Comparison of ENCODE assay signal across 8 cellular contexts in genomic region chrX:49166914-49167739, GRCh38. TPM values are rescaled to one million over a fixed set of nuclear protein-coding genes. Genes with fewer than 3 reads are reported as not detected.
DNase-seq lines count a peak whose midpoint lies in the region; ATAC-seq and TF ChIP-seq lines count a peak whose summit lies in the region.

No MANE protein-coding gene starts in this region.

- H3K9me2 ChIP-seq in HCT116 (ENCODE audit: insufficient read depth): no peaks in the 10 kb centered on the region

- H3K27ac Mint-ChIP-seq in CD4-positive, alpha-beta T cell: peak overlapping the region; percentile 86
- no peak overlapping the region for H3K27ac Mint-ChIP-seq in nephron progenitor cell

- TF ChIP-seq RAD21 in HCT116 (IDR thresholded peaks at IDR 0.05; ENCODE audit: low read depth): no peak

- CTCF ChIA-PET in CD4-positive, alpha-beta T cell (lab: Charles Lee): interaction anchor here (0.8 to 3.2 kb wide), 4 partner anchors 11 to 60 kb away, joined by 3 to 15 read pairs (median 6); no protein-coding TSS in a partner anchor
- CTCF ChIA-PET in HCT116 (lab: Charles Lee): interaction anchor here (0.9 to 2.6 kb wide), 6 partner anchors 11 to 26 kb away, joined by 3 to 20 read pairs (median 6); no protein-coding TSS in a partner anchor

- H3K36me3 ChIP-seq in HCT116 (ENCODE audit: control insufficient read depth in 1 of 2, insufficient read depth in 2 of 2, low read length in 2 of 2): no peaks in the 10 kb centered on the region
- no peaks in the 10 kb centered on the region for H3K36me3 ChIP-seq in OCI-LY3 (replicated peaks; ENCODE audit: low read depth, low read length)
- no peaks in the 10 kb centered on the region for H3K36me3 ChIP-seq in fibroblast of lung (ENCODE audit: control insufficient read depth, insufficient read depth, low read length)
- H3K36me3 ChIP-seq in upper lobe of left lung: no peaks in the 10 kb centered on the region

- ATAC-seq in CD4-positive, alpha-beta T cell (ENCODE audit: poor library complexity): peak; percentile 21
- ATAC-seq in HCT116 (peak; percentile 33), upper lobe of left lung (ENCODE audit: low FRiP score in 2 of 2) (peak; percentile 59 to 71)

- RAD21 ChIA-PET in HCT116 (lab: Charles Lee; ENCODE audit: low non-redundant PET in 1 of 2, low total read pairs in 2 of 2, uncharacterized antibody in 2 of 2, unreplicated experiment in 2 of 2): interaction anchor here in 1 of 2 experiments (1.0 kb wide), 1 partner anchor 481 kb away, joined by 4 read pairs; no protein-coding TSS in a partner anchor

- DNase-seq in CD4-positive, alpha-beta T cell: peak in 9 of 10 experiments; percentile 30 to 74 (median 51)
- DNase-seq in HCT116 (ENCODE audit: low read depth, low spot score): no peak
- DNase-seq in activated T-cell treated with anti-CD3 and anti-CD28 coated beads, Interleukin-2, amount 50 U/mL, for 48 hours: peak; percentile 76 to 78
- peak; percentile 85 for DNase-seq in fibroblast of lung (ENCODE audit: low read depth in 2 of 2)
- DNase-seq in nephron progenitor cell: no peak
- DNase-seq in upper lobe of left lung: peak; percentile 71 to 83
- no peak for DNase-seq in DMS114 treated with DMSO at 0.1 percent for 48 hours (lab: John Stamatoyannopoulos, UW; ENCODE audit: unreplicated experiment)

- peaks cover 4% of the 10 kb centered on the region; the same call in 1 of the 2 replicates for H3K79me2 ChIP-seq in HCT116 (ENCODE audit: insufficient read depth, low read length)
- no peaks in the 10 kb centered on the region for H3K79me2 ChIP-seq in OCI-LY3 (ENCODE audit: low read length)
- peaks cover under 1% of the 10 kb centered on the region for H3K79me2 ChIP-seq in fibroblast of lung (ENCODE audit: control insufficient read depth, insufficient read depth, low read length)

- peak; percentile 19 for TF ChIP-seq POLR2A in HCT116 (IDR thresholded peaks at IDR 0.05; ENCODE audit: borderline replicate concordance, extremely low read depth, insufficient read depth, insufficient read length)
- TF ChIP-seq POLR2A in upper lobe of left lung (IDR thresholded peaks at IDR 0.05): peak in 2 of 4 donors; percentile 23 to 59

- POLR2A ChIA-PET in CD4-positive, alpha-beta T cell (lab: Charles Lee): interaction anchor here (0.7 to 6.0 kb wide), 15 partner anchors 8 to 593 kb away, joined by 3 to 50 read pairs (median 4); partner anchors contain the start of genes GRIPAP1, OTUD5, PRAF2 and RBM3
- POLR2A ChIA-PET in HCT116 (lab: Charles Lee): interaction anchor here (1.1 to 3.0 kb wide), 6 partner anchors 9 to 23 kb away, joined by 3 to 21 read pairs (median 8); no protein-coding TSS in a partner anchor

- H4K20me1 ChIP-seq in HCT116 (ENCODE audit: insufficient read depth) (no peaks in the 10 kb centered on the region), OCI-LY3 (ENCODE audit: insufficient read depth, low read length) (no peaks in the 10 kb centered on the region), fibroblast of lung (ENCODE audit: control insufficient read depth, extremely low read depth, insufficient read depth, low read length) (no peaks in the 10 kb centered on the region)

- peaks cover 11 to 51% of the 10 kb centered on the region in 2 experiments for H3K4me1 ChIP-seq in HCT116 (ENCODE audit: control insufficient read depth in 1 of 2, insufficient read depth in 2 of 2, low read length in 2 of 2)
- H3K4me1 ChIP-seq in OCI-LY3 (ENCODE audit: low read length): peaks cover 27% of the 10 kb centered on the region
- peaks cover 3% of the 10 kb centered on the region for H3K4me1 ChIP-seq in fibroblast of lung (ENCODE audit: control insufficient read depth, extremely low read depth, insufficient read depth, low read length)
- peaks cover 6 to 26% (median 8%) of the 10 kb centered on the region in 4 donors for H3K4me1 ChIP-seq in upper lobe of left lung

- H3K4me3 Mint-ChIP-seq in CD4-positive, alpha-beta T cell: peak overlapping the region; percentile 80
- peak overlapping the region; percentile 77 for H3K4me3 Mint-ChIP-seq in nephron progenitor cell

- H3K4me3 ChIP-seq in HCT116 (replicated peaks in 1 of 2; ENCODE audit: low read depth in 1 of 2, low read length in 2 of 2) (peak overlapping the region; percentile 47 to 60), OCI-LY3 (ENCODE audit: low read length) (peak overlapping the region; percentile 70), fibroblast of lung (replicated peaks in 1 of 4; ENCODE audit: control extremely low read depth in 1 of 4, insufficient read depth in 1 of 4, low read depth in 3 of 4, low read length in 4 of 4) (peak overlapping the region; percentile 16 to 50 (median 46)), upper lobe of left lung (peak overlapping the region in 3 of 4 donors; percentile 27 to 45 (median 44))

- intact Hi-C loops in CD4-positive, alpha-beta T cell (cut with DNase I, micrococcal nuclease): no loop called here
- intact Hi-C loops in HCT116 (cut with micrococcal nuclease): loop anchor here (5.0 to 10.0 kb wide), 2 partner anchors 45 to 122 kb away; partner anchors contain the start of genes GPKOW and TFE3

- H2AFZ ChIP-seq in HCT116 (ENCODE audit: low read depth, low read length, poor library complexity, severe bottlenecking): no peak overlapping the region
- peak overlapping the region; percentile 14; the same call in 1 of the 2 replicates for H2AFZ ChIP-seq in OCI-LY3 (ENCODE audit: low read depth, low read length)
- peak overlapping the region; percentile 19 for H2AFZ ChIP-seq in fibroblast of lung (ENCODE audit: low read length)

- peak overlapping the region; percentile 89 for H3K4me2 ChIP-seq in HCT116 (ENCODE audit: low read length)
- H3K4me2 ChIP-seq in OCI-LY3 (ENCODE audit: low read length): peak overlapping the region; percentile 90
- peak overlapping the region; percentile 83 for H3K4me2 ChIP-seq in fibroblast of lung (ENCODE audit: extremely low read depth, insufficient read depth, low read length)

- H3K36me3 Mint-ChIP-seq in CD4-positive, alpha-beta T cell (ENCODE audit: low read depth): no peaks in the 10 kb centered on the region
- H3K36me3 Mint-ChIP-seq in nephron progenitor cell (ENCODE audit: low read depth): no peaks in the 10 kb centered on the region

- H3K9ac ChIP-seq in HCT116 (ENCODE audit: low read length) (peak overlapping the region; percentile 71), OCI-LY3 (ENCODE audit: low read length) (peak overlapping the region; percentile 56), fibroblast of lung (ENCODE audit: insufficient read depth, low read length) (peak overlapping the region; percentile 51)

- no peaks in the 10 kb centered on the region for H3K27me3 Mint-ChIP-seq in CD4-positive, alpha-beta T cell
- H3K27me3 Mint-ChIP-seq in nephron progenitor cell (ENCODE audit: low read depth, poor library complexity): peaks cover 65% of the 10 kb centered on the region

- no peaks in the 10 kb centered on the region for H3K27me3 ChIP-seq in CD4-positive, alpha-beta T cell (ENCODE audit: control insufficient read depth, insufficient read depth, low read length)
- H3K27me3 ChIP-seq in HCT116 (ENCODE audit: insufficient read depth, low read length): no peaks in the 10 kb centered on the region
- no peaks in the 10 kb centered on the region for H3K27me3 ChIP-seq in OCI-LY3 (ENCODE audit: low read depth, low read length)
- no peaks in the 10 kb centered on the region for H3K27me3 ChIP-seq in fibroblast of lung (ENCODE audit: control insufficient read depth, insufficient read depth, low read length)
- H3K27me3 ChIP-seq in upper lobe of left lung: peaks cover 0 to 5% (median 0%) of the 10 kb centered on the region in 4 donors

- WGBS in upper lobe of left lung, 2 donors: 0 to 47% methylated on average over 14 to 35 of the region's 35 CpGs

- peak overlapping the region; percentile 72 for H3K27ac ChIP-seq in CD4-positive, alpha-beta T cell (ENCODE audit: low read depth, low read length)
- peak overlapping the region; percentile 95 for H3K27ac ChIP-seq in HCT116 (ENCODE audit: low read depth, low read length)
- H3K27ac ChIP-seq in OCI-LY3 (ENCODE audit: low read length): peak overlapping the region; percentile 51
- H3K27ac ChIP-seq in fibroblast of lung (ENCODE audit: insufficient read depth, low read length): peak overlapping the region; percentile 86
- peak overlapping the region; percentile 88 to 93 (median 90) for H3K27ac ChIP-seq in upper lobe of left lung

- TSS peak; percentile 38 for BruUV-seq in HCT116 (replicated peaks; lab: Mats Ljungman, UMichigan)

- H3K4me1 Mint-ChIP-seq in CD4-positive, alpha-beta T cell (ENCODE audit: low read depth): peaks cover 32% of the 10 kb centered on the region
- peaks cover 18% of the 10 kb centered on the region for H3K4me1 Mint-ChIP-seq in nephron progenitor cell

- no peak for TF ChIP-seq CTCF in CD4-positive, alpha-beta T cell (IDR thresholded peaks at IDR 0.05)
- TF ChIP-seq CTCF in HCT116 (IDR thresholded peaks at IDR 0.05 in 2 of 3, conservative IDR thresholded peaks at IDR 0.05 in 1 of 3; ENCODE audit: borderline replicate concordance in 1 of 3, insufficient read depth in 1 of 3, low read depth in 2 of 3, low read length in 2 of 3) (no peak), OCI-LY3 (IDR thresholded peaks at IDR 0.05; ENCODE audit: low read depth, low read length) (no peak), fibroblast of lung (conservative IDR thresholded peaks at IDR 0.05 in 1 of 2, IDR thresholded peaks at IDR 0.05 in 1 of 2; ENCODE audit: low read depth in 1 of 2, low read length in 2 of 2) (no peak), nephron progenitor cell (IDR thresholded peaks at IDR 0.05) (no peak), upper lobe of left lung (IDR thresholded peaks at IDR 0.05) (no peak)

- no peaks in the 10 kb centered on the region for H3K9me3 ChIP-seq in CD4-positive, alpha-beta T cell (ENCODE audit: control insufficient read depth, low read length)
- H3K9me3 ChIP-seq in HCT116 (ENCODE audit: control insufficient read depth in 1 of 2, insufficient read depth in 1 of 2, low read depth in 1 of 2, low read length in 2 of 2) (no peaks in the 10 kb centered on the region), OCI-LY3 (ENCODE audit: insufficient read depth, low read length) (no peaks in the 10 kb centered on the region), fibroblast of lung (ENCODE audit: control insufficient read depth, insufficient read depth, low read depth, low read length) (no peaks in the 10 kb centered on the region), upper lobe of left lung (peaks cover 0 to 5% (median 0%) of the 10 kb centered on the region in 4 donors)

- H3K9me3 Mint-ChIP-seq in CD4-positive, alpha-beta T cell: no peaks in the 10 kb centered on the region
- peaks cover 56% of the 10 kb centered on the region for H3K9me3 Mint-ChIP-seq in nephron progenitor cell

- no peak for TF ChIP-seq EP300 in upper lobe of left lung (IDR thresholded peaks at IDR 0.05)

RNA-seq across cellular contexts. Expression of gene MAGIX, which starts 4.6 kb away (rescaled TPM):
- total RNA-seq in CD4-positive, alpha-beta T cell: under 1 TPM; 0.89 to 0.93 TPM
- total RNA-seq in HCT116 (2021; ENCODE audit: unreplicated experiment) (2.6 TPM), fibroblast of lung (1.0 and 1.7 TPM in 2 replicates), upper lobe of left lung (10 to 100 TPM in 4 of 6 donors, 1 to 10 TPM in 2; 7.3 to 16.3 (median 12.9) TPM)
- polyA plus RNA-seq in HCT116 (2012): 0.62 and 1.1 TPM in 2 replicates
- polyA plus RNA-seq in fibroblast of lung: 0.34 and 0.40 TPM in 2 replicates
- polyA plus RNA-seq in fibroblast of lung (2012): 0.66 and 0.88 TPM in 2 replicates
- polyA minus RNA-seq in fibroblast of lung (ENCODE audit: low replicate concordance): 0.07 TPM in 1 of 2 replicates, not detected in the other

RNA-seq across cellular contexts. Expression of gene PLP2, which starts 4.6 kb away (rescaled TPM):
- total RNA-seq in CD4-positive, alpha-beta T cell: 100 to 1,000 TPM; 124 to 128 TPM
- total RNA-seq in HCT116 (2021; ENCODE audit: unreplicated experiment) (207 TPM), fibroblast of lung (10.5 and 23.3 TPM in 2 replicates), upper lobe of left lung (100 to 1,000 TPM in 2 of 6 donors, 10 to 100 TPM in 4; 32.7 to 135 (median 58.4) TPM)
- 358 and 400 TPM in 2 replicates for polyA plus RNA-seq in HCT116 (2012)
- polyA plus RNA-seq in fibroblast of lung: 212 and 317 TPM in 2 replicates
- polyA plus RNA-seq in fibroblast of lung (2012): 208 and 292 TPM in 2 replicates
- polyA minus RNA-seq in fibroblast of lung (ENCODE audit: low replicate concordance): 354 and 470 TPM in 2 replicates

RNA-seq across cellular contexts. Expression of gene PRICKLE3, which starts 19.0 kb away (rescaled TPM):
- total RNA-seq in CD4-positive, alpha-beta T cell: 1 to 10 TPM; 1.8 to 2.3 TPM
- total RNA-seq in HCT116 (2021; ENCODE audit: unreplicated experiment) (27.8 TPM), fibroblast of lung (4.6 and 7.4 TPM in 2 replicates), upper lobe of left lung (10 to 100 TPM; 14.4 to 43.0 (median 19.7) TPM)
- polyA plus RNA-seq in HCT116 (2012): 23.1 and 24.8 TPM in 2 replicates
- polyA plus RNA-seq in fibroblast of lung: 2.7 and 3.5 TPM in 2 replicates
- polyA plus RNA-seq in fibroblast of lung (2012): 4.5 and 5.4 TPM in 2 replicates
- 7.0 and 8.0 TPM in 2 replicates for polyA minus RNA-seq in fibroblast of lung (ENCODE audit: low replicate concordance)

RNA-seq across cellular contexts. Expression of gene SYP, which starts 32.9 kb away (rescaled TPM):
- total RNA-seq in CD4-positive, alpha-beta T cell: under 1 TPM; 0.17 to 0.69 TPM
- total RNA-seq in HCT116 (2021; ENCODE audit: unreplicated experiment) (1.2 TPM), fibroblast of lung (0.17 and 0.26 TPM in 2 replicates), upper lobe of left lung (1 to 10 TPM; 2.1 to 8.0 (median 4.3) TPM)
- polyA plus RNA-seq in HCT116 (2012): 0.99 and 1.1 TPM in 2 replicates
- polyA plus RNA-seq in fibroblast of lung: 0.08 and 0.15 TPM in 2 replicates
- 0.31 and 0.40 TPM in 2 replicates for polyA plus RNA-seq in fibroblast of lung (2012)
- not detected in 2 replicates for polyA minus RNA-seq in fibroblast of lung (ENCODE audit: low replicate concordance)

RNA-seq across cellular contexts. Expression of gene GPKOW, which starts 43.6 kb away (rescaled TPM):
- total RNA-seq in CD4-positive, alpha-beta T cell: 1 to 10 TPM; 8.9 to 9.6 TPM
- total RNA-seq in HCT116 (2021; ENCODE audit: unreplicated experiment): 21.7 TPM
- 22.3 and 26.1 TPM in 2 replicates for polyA plus RNA-seq in HCT116 (2012)
- 15.7 and 19.8 TPM in 2 replicates for total RNA-seq in fibroblast of lung
- 20.2 and 21.0 TPM in 2 replicates for polyA plus RNA-seq in fibroblast of lung
- 23.0 and 24.4 TPM in 2 replicates for polyA plus RNA-seq in fibroblast of lung (2012)
- 10.6 and 17.1 TPM in 2 replicates for polyA minus RNA-seq in fibroblast of lung (ENCODE audit: low replicate concordance)
- total RNA-seq in upper lobe of left lung: 10 to 100 TPM; 14.7 to 23.1 (median 20.4) TPM

Comparison
In these comparisons a context has a peak if more than half of its experiments do, and no peak if none do; other contexts are left out.
1. DNase-seq: peak in CD4-positive, alpha-beta T cell (9 of 10), activated T-cell treated with anti-CD3 and anti-CD28 coated beads, Interleukin-2, amount 50 U/mL, for 48 hours (2 of 2), fibroblast of lung (2 of 2) and upper lobe of left lung (2 of 2); none in HCT116 (single experiment), nephron progenitor cell (single experiment) and DMS114 treated with DMSO at 0.1 percent for 48 hours (single experiment).
2. Peak in every context shown above with its lines, with median percentiles within 50 percentile points of each other: ATAC-seq, H3K27ac ChIP-seq, H3K4me2 ChIP-seq, H3K4me3 ChIP-seq and H3K9ac ChIP-seq.